ENCODE assay signal across 27 cellular contexts in the genomic region with DNA sequence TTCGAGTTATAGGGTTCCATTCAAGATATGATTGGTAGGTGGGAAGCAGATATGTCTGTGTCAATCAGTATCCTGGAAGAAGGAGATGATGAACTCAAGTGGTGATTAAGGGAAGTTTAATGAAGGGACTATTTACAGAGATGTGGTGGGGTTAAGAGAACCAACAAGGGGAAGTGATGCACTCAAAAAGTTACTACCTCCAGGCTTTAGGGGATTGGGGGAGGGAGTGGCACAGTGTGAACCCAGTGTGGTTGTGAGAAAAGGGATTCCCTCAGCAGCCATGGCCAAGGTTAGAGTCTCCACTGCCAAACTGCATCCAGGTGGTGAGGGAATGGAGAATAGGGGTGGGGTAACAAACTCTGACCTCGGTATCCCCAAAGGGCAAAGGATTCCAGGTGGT. TPM values are rescaled to one million over a fixed set of nuclear protein-coding genes. Genes with fewer than 3 reads are reported as not detected.
"Had no signal": no experiment of that assay in that cellular context is flagged by ENCODE, and none has a peak within 500 bp of the region (broad histone marks: within the 10 kb centered on the region; RNA-seq: fewer than 3 reads in every experiment).

No MANE protein-coding gene starts in this region.

- H3K27me3 Mint-ChIP-seq: activated T-cell treated with anti-CD3 and anti-CD28 coated beads, Interleukin-2, amount 50 U/mL, for 24 hours had no signal

- H3K4me3 ChIP-seq: colonic mucosa, Peyer's patch, SJSA1 had no signal

- H3K36me3 ChIP-seq: colonic mucosa had no signal

- H3K27ac Mint-ChIP-seq: activated CD8-positive, alpha-beta T cell treated with anti-CD3 and anti-CD28 coated beads, Interleukin-2, amount 10 ng/mL, durations not matched to agents 7 days and 5 days; activated naive CD4-positive, alpha-beta T cell treated with anti-CD3 and anti-CD28 coated beads, Interleukin-2, amount 50 U/mL, for 72 hours; activated T-cell treated with anti-CD3 and anti-CD28 coated beads, Interleukin-2, amount 50 U/mL, for 24 hours; activated T-helper 1 cell treated with anti-CD3 and anti-CD28 coated beads, Interleukin-12 subunit alpha, Interleukin-12 subunit beta, Interleukin-2, Interleukin-4 antibody, amounts not matched to agents 30 ng/mL and 10 ng/mL and 1 ng/mL, durations not matched to agents 14 hours and 24 hours and 36 hours; T-helper 1 cell treated with Interleukin-12 subunit alpha and Interleukin-12 subunit beta and Interleukin-4 antibody, amounts not matched to agents 30 μg/mL and 1 μg/mL, for 36 hours; WTC11 had no signal

- DNase-seq: activated CD4-positive, alpha-beta T cell treated with anti-CD3 and anti-CD28 coated beads for 48 hours; activated CD4-positive, alpha-beta T cell treated with anti-CD3 and anti-CD28 coated beads, Interleukin-2, amount 50 U/mL, for 4 hours; activated CD4-positive, CD25-positive, alpha-beta regulatory T cell treated with anti-CD3 and anti-CD28 coated beads, Interleukin-2, amount 50 U/mL, for 72 hours; activated CD8-positive, alpha-beta memory T cell treated with anti-CD3 and anti-CD28 coated beads, Interleukin-2, amount 50 U/mL, for 48 hours; activated CD8-positive, alpha-beta T cell treated with anti-CD3 and anti-CD28 coated beads, Interleukin-2, amount 10 ng/mL, durations not matched to agents 7 days and 5 days; activated effector memory CD4-positive, alpha-beta T cell treated with anti-CD3 and anti-CD28 coated beads, Interleukin-2, amount 50 U/mL, for 16 hours; activated naive CD4-positive, alpha-beta T cell treated with Interleukin-2 at 50 U/mL for 16 hours; activated T-cell treated with anti-CD3 and anti-CD28 coated beads, Interleukin-2, amount 50 U/mL, for 24 hours; brain microvascular endothelial cell; caudate nucleus; colonic mucosa; KG1; NCI-H1048; NCI-H1930; NCI-H2171 treated with DMSO at 0.1 percent for 48 hours; NCI-H226; NCI-H526; NCI-H774; Peyer's patch; Right ventricle myocardium superior had no signal

- ATAC-seq: activated CD8-positive, alpha-beta T cell treated with anti-CD3 and anti-CD28 coated beads, Interleukin-2, amount 10 ng/mL, durations not matched to agents 7 days and 5 days; activated naive CD4-positive, alpha-beta T cell treated with anti-CD3 and anti-CD28 coated beads, Interleukin-2, amount 50 U/mL, for 72 hours; SK-N-SH treated with all-trans-retinoic acid at 6 μM for 48 hours; WTC11 had no signal

- H3K27me3 ChIP-seq: brain microvascular endothelial cell, colonic mucosa, Peyer's patch, SJSA1 had no signal

- H3K4me3 Mint-ChIP-seq: activated CD8-positive, alpha-beta T cell treated with anti-CD3 and anti-CD28 coated beads, Interleukin-2, amount 10 ng/mL, durations not matched to agents 7 days and 5 days; activated T-cell treated with anti-CD3 and anti-CD28 coated beads, Interleukin-2, amount 50 U/mL, for 24 hours; activated T-helper 1 cell treated with anti-CD3 and anti-CD28 coated beads, Interleukin-12 subunit alpha, Interleukin-12 subunit beta, Interleukin-2, Interleukin-4 antibody, amounts not matched to agents 30 ng/mL and 10 ng/mL and 1 ng/mL, durations not matched to agents 14 hours and 24 hours and 36 hours; T-helper 1 cell treated with Interleukin-12 subunit alpha and Interleukin-12 subunit beta and Interleukin-4 antibody, amounts not matched to agents 30 μg/mL and 1 μg/mL, for 36 hours; WTC11 had no signal

- H3K4me1 Mint-ChIP-seq: WTC11 had no signal

- H3K9me3 Mint-ChIP-seq: activated naive CD4-positive, alpha-beta T cell treated with anti-CD3 and anti-CD28 coated beads, Interleukin-2, amount 50 U/mL, for 72 hours; activated T-cell treated with anti-CD3 and anti-CD28 coated beads, Interleukin-2, amount 50 U/mL, for 24 hours; activated T-helper 1 cell treated with anti-CD3 and anti-CD28 coated beads, Interleukin-12 subunit alpha, Interleukin-12 subunit beta, Interleukin-2, Interleukin-4 antibody, amounts not matched to agents 30 ng/mL and 10 ng/mL and 1 ng/mL, durations not matched to agents 14 hours and 24 hours and 36 hours; T-helper 1 cell treated with Interleukin-12 subunit alpha and Interleukin-12 subunit beta and Interleukin-4 antibody, amounts not matched to agents 30 μg/mL and 1 μg/mL, for 36 hours; WTC11 had no signal

RNA-seq across cellular contexts. Expression of a gene that starts 59.8 kb away (rescaled TPM):
- total RNA-seq: activated CD8-positive, alpha-beta T cell treated with anti-CD3 and anti-CD28 coated beads, Interleukin-2, amount 10 ng/mL, durations not matched to agents 7 days and 5 days; activated naive CD4-positive, alpha-beta T cell treated with anti-CD3 and anti-CD28 coated beads, Interleukin-2, amount 50 U/mL, for 72 hours; MCF 10A had no signal
